20 cellular contexts compared by ENCODE assay signal in the genomic region with DNA sequence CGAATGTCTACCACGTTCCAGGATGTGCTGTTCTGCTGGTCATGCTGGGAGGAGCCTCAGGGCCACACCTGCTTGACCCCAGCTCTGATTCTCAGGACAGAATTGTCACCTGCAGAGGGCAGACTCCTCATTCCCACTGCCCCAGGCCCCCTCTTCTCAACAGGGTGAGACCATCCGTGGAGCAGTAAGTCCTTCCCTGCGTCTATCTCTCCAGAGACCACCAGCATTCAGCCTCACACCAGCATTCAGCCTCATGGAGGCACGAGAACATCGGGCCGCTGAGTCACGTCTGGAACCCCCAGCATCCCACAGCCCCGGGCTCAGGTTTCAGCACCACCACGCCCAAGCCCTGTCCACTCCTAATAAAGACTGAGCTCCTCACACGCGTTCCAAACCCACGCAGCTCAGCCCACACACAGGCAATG.
DNase-seq lines count a peak whose midpoint lies in the region; ATAC-seq and TF ChIP-seq lines count a peak whose summit lies in the region.
"Had no signal": no experiment of that assay in that cellular context is flagged by ENCODE, and none has a peak within 500 bp of the region (broad histone marks: within the 10 kb centered on the region; RNA-seq: fewer than 3 reads in every experiment).

No MANE protein-coding gene starts in this region.

- H3K9me3 ChIP-seq in OCI-LY1 (ENCODE audit: low read length) (no peaks in the 10 kb centered on the region), upper lobe of left lung (no peaks in the 10 kb centered on the region)
- H3K9me3 ChIP-seq: BLaER1 had no signal

- H3K9ac ChIP-seq in OCI-LY1 (ENCODE audit: low read length) = no peak overlapping the region
- H3K9ac ChIP-seq: BLaER1 had no signal

- no peak for DNase-seq in GM06990 (ENCODE audit: extremely low read depth, insufficient read length)
- DNase-seq in fibroblast of mammary gland (ENCODE audit: low read depth) = peak; percentile 67
- DNase-seq in upper lobe of left lung = no peak
- DNase-seq in activated naive CD4-positive, alpha-beta T cell treated with Interleukin-2 at 50 U/mL for 16 hours = no peak
- no peak for DNase-seq in NCI-H1694 (lab: John Stamatoyannopoulos, UW)
- DNase-seq: activated CD4-positive, alpha-beta T cell treated with anti-CD3 and anti-CD28 coated beads, Interleukin-2, amount 50 U/mL, for 48 hours; activated T-cell treated with anti-CD3 and anti-CD28 coated beads, Interleukin-2, amount 50 U/mL, for 4 hours; DMS 273 treated with DMSO at 0.1 percent for 48 hours; IMR-90; naive thymus-derived CD4-positive, alpha-beta T cell; NCI-H2081; NCI-H524 treated with DMSO at 0.1 percent for 48 hours; stimulated activated CD4-positive, alpha-beta T cell treated with anti-CD3 and anti-CD28 coated beads, Interleukin-4, amount 100 ng/mL, for 24 hours had no signal

- no peak overlapping the region for H3K4me2 ChIP-seq in OCI-LY1 (ENCODE audit: low read length)
- H3K4me2 ChIP-seq: BLaER1 had no signal

- H3K36me3 ChIP-seq in GM06990 (ENCODE audit: control insufficient read depth, insufficient read depth, low read length) = no peaks in the 10 kb centered on the region
- H3K36me3 ChIP-seq in OCI-LY1 (ENCODE audit: insufficient read depth, low read length) = peaks cover 91% of the 10 kb centered on the region
- peaks cover 0 to 41% (median 10%) of the 10 kb centered on the region in 4 donors for H3K36me3 ChIP-seq in upper lobe of left lung

- no peaks in the 10 kb centered on the region for H3K79me2 ChIP-seq in OCI-LY1 (ENCODE audit: insufficient read depth, low read length)

- H3K27me3 ChIP-seq in GM06990 (replicated peaks; ENCODE audit: control insufficient read depth, insufficient read depth, low read length) (no peaks in the 10 kb centered on the region), OCI-LY1 (ENCODE audit: insufficient read depth, low read length) (no peaks in the 10 kb centered on the region), upper lobe of left lung (no peaks in the 10 kb centered on the region)
- H3K27me3 ChIP-seq: BLaER1 had no signal

- H3K27ac ChIP-seq in OCI-LY1 (ENCODE audit: low read depth, low read length, poor library complexity, severe bottlenecking) = peak overlapping the region; percentile 51
- no peak overlapping the region for H3K27ac ChIP-seq in upper lobe of left lung
- H3K27ac ChIP-seq: BLaER1, epithelial cell of prostate, skin epidermis had no signal

- peak; percentile 7 for TF ChIP-seq CTCF in GM06990 (IDR thresholded peaks at IDR 0.05; ENCODE audit: insufficient read depth, low read length, poor library complexity, severe bottlenecking)
- TF ChIP-seq CTCF in OCI-LY1 (IDR thresholded peaks at IDR 0.05; ENCODE audit: low read length) = peak; percentile 46; the same call in 1 of the 2 replicates
- TF ChIP-seq CTCF in fibroblast of mammary gland (conservative IDR thresholded peaks at IDR 0.05; ENCODE audit: control insufficient read depth, insufficient read depth, low read depth, low read length) = no peak
- TF ChIP-seq CTCF in upper lobe of left lung (IDR thresholded peaks at IDR 0.05) = no peak

- ATAC-seq in upper lobe of left lung (ENCODE audit: low FRiP score in 2 of 2) = peak; percentile 6 to 62
- ATAC-seq in HG03097 (IDR thresholded peaks at IDR 0.05; ENCODE audit: low FRiP score, unreplicated experiment) = no peak
- ATAC-seq: activated naive CD4-positive, alpha-beta T cell treated with anti-CD3 and anti-CD28 coated beads, Interleukin-2, amount 50 U/mL, for 72 hours; activated T-cell treated with anti-CD3 and anti-CD28 coated beads, Interleukin-2, amount 50 U/mL, for 4 hours; naive thymus-derived CD4-positive, alpha-beta T cell had no signal

- 89 to 96% methylated on average over 9 to 13 of the region's 13 CpGs for WGBS in upper lobe of left lung, 2 donors

- H3F3A ChIP-seq in OCI-LY1 (ENCODE audit: insufficient read depth, low read length) = no peaks in the 10 kb centered on the region

- H3K4me1 ChIP-seq in OCI-LY1 (ENCODE audit: insufficient read depth, low read length, severe bottlenecking) = peaks cover 15% of the 10 kb centered on the region
- no peaks in the 10 kb centered on the region for H3K4me1 ChIP-seq in upper lobe of left lung

- no peak for TF ChIP-seq EP300 in upper lobe of left lung (IDR thresholded peaks at IDR 0.05)

- no peaks in the 10 kb centered on the region for H4K20me1 ChIP-seq in OCI-LY1 (ENCODE audit: insufficient read depth, low read length)
- H4K20me1 ChIP-seq: BLaER1 had no signal

- H3K4me3 ChIP-seq in GM06990 (replicated peaks; ENCODE audit: low read depth, low read length) (no peak overlapping the region), OCI-LY1 (ENCODE audit: low read depth, low read length, poor library complexity, severe bottlenecking) (no peak overlapping the region), fibroblast of mammary gland (ENCODE audit: control insufficient read depth, low read depth, low read length) (no peak overlapping the region), upper lobe of left lung (no peak overlapping the region)
- H3K4me3 ChIP-seq: BLaER1, lung, skin epidermis had no signal

- H3K9me2 ChIP-seq in OCI-LY1 (ENCODE audit: low read depth, low read length) = no peaks in the 10 kb centered on the region

- H2AFZ ChIP-seq in OCI-LY1 (ENCODE audit: low read length) = no peak overlapping the region

- no peak for TF ChIP-seq POLR2A in upper lobe of left lung (IDR thresholded peaks at IDR 0.05)

Comparison
In these comparisons a context has a peak if more than half of its experiments do, and no peak if none do; other contexts are left out.
1. CTCF ChIP-seq: peak in GM06990 (single experiment) and OCI-LY1 (single experiment); none in fibroblast of mammary gland (single experiment) and upper lobe of left lung (0 of 6).